33 cellular contexts compared by ENCODE assay signal in the genomic region with DNA sequence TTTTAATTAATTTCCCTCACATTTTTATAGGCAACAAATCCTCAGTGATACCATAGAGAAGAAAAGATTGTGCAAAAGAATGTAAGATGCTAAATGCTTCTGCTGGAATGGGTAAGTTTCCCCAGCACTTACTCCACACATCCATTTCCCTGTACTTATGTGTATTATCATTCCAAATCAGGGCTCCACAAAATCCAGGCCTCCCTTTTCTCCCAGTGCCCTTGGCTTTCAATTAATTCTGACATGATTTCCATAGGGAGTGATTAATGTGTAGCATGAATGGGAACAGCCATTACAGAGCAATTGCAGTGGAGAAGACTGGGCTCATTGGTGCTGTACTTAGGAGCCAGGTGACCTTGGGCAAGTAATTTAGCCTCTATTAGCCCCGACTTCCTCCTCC.
"Had no signal": no experiment of that assay in that cellular context is flagged by ENCODE, and none has a peak within 500 bp of the region (broad histone marks: within the 10 kb centered on the region; RNA-seq: fewer than 3 reads in every experiment).

No MANE protein-coding gene starts in this region.

- H3K27ac Mint-ChIP-seq: activated B cell treated with CpG ODN at 0.5 μM for 24 hours; activated CD4-positive, alpha-beta memory T cell treated with anti-CD3 and anti-CD28 coated beads for 36 hours; activated CD4-positive, alpha-beta T cell treated with anti-CD3 and anti-CD28 coated beads, Interleukin-2, amount 10 ng/mL, durations not matched to agents 24 days and 14 days; activated CD8-positive, alpha-beta T cell treated with anti-CD3 and anti-CD28 coated beads for 36 hours; activated naive CD4-positive, alpha-beta T cell treated with anti-CD3 and anti-CD28 coated beads for 36 hours; activated naive CD4-positive, alpha-beta T cell treated with anti-CD3 and anti-CD28 coated beads, Interleukin-2, amount 50 U/mL, for 72 hours; activated naive CD8-positive, alpha-beta T cell treated with anti-CD3 and anti-CD28 coated beads for 36 hours; activated T-cell treated with anti-CD3 and anti-CD28 coated beads, Interleukin-2, amount 50 U/mL, for 72 hours; activated T-helper 1 cell treated with anti-CD3 and anti-CD28 coated beads, Interleukin-12 subunit alpha, Interleukin-12 subunit beta, Interleukin-2, Interleukin-4 antibody, amounts not matched to agents 30 ng/mL and 10 ng/mL and 1 ng/mL, durations not matched to agents 14 hours and 24 hours and 36 hours; activated T-helper 17 cell treated with anti-CD3 and anti-CD28 coated beads, Interleukin-2, amount 50 U/mL, for 72 hours; T-helper 2 cell treated with Interferon-gamma antibody and Interleukin-4, amounts not matched to agents 5 μg/mL and 100 μg/mL, for 36 hours had no signal

- H3K36me3 Mint-ChIP-seq: activated CD4-positive, alpha-beta memory T cell treated with anti-CD3 and anti-CD28 coated beads for 36 hours; activated naive CD4-positive, alpha-beta T cell treated with anti-CD3 and anti-CD28 coated beads, Interleukin-2, amount 50 U/mL, for 72 hours; activated naive CD8-positive, alpha-beta T cell treated with anti-CD3 and anti-CD28 coated beads for 36 hours had no signal

- H3K27me3 ChIP-seq: adrenal gland, body of pancreas, brain microvascular endothelial cell, breast epithelium had no signal

- H3K27me3 Mint-ChIP-seq: activated B cell treated with CpG ODN at 0.5 μM for 24 hours; activated CD4-positive, alpha-beta memory T cell treated with anti-CD3 and anti-CD28 coated beads for 36 hours; activated CD4-positive, alpha-beta T cell treated with anti-CD3 and anti-CD28 coated beads, Interleukin-2, amount 10 ng/mL, durations not matched to agents 24 days and 14 days; activated naive CD8-positive, alpha-beta T cell treated with anti-CD3 and anti-CD28 coated beads for 36 hours had no signal

- H3K4me3 Mint-ChIP-seq: activated B cell treated with CpG ODN at 0.5 μM for 24 hours; activated CD4-positive, alpha-beta memory T cell treated with anti-CD3 and anti-CD28 coated beads for 36 hours; activated CD4-positive, alpha-beta T cell treated with anti-CD3 and anti-CD28 coated beads, Interleukin-2, amount 10 ng/mL, durations not matched to agents 24 days and 14 days; activated CD8-positive, alpha-beta T cell treated with anti-CD3 and anti-CD28 coated beads for 36 hours; activated naive CD4-positive, alpha-beta T cell treated with anti-CD3 and anti-CD28 coated beads for 36 hours; activated naive CD8-positive, alpha-beta T cell treated with anti-CD3 and anti-CD28 coated beads for 36 hours; activated T-cell treated with anti-CD3 and anti-CD28 coated beads, Interleukin-2, amount 50 U/mL, for 4 hours; activated T-cell treated with anti-CD3 and anti-CD28 coated beads, Interleukin-2, amount 50 U/mL, for 72 hours; activated T-helper 1 cell treated with anti-CD3 and anti-CD28 coated beads, Interleukin-12 subunit alpha, Interleukin-12 subunit beta, Interleukin-2, Interleukin-4 antibody, amounts not matched to agents 30 ng/mL and 10 ng/mL and 1 ng/mL, durations not matched to agents 14 hours and 24 hours and 36 hours; activated T-helper 17 cell treated with anti-CD3 and anti-CD28 coated beads, Interleukin-2, amount 50 U/mL, for 72 hours; T-helper 2 cell treated with Interferon-gamma antibody and Interleukin-4, amounts not matched to agents 5 μg/mL and 100 μg/mL, for 36 hours had no signal

- H3K9me3 ChIP-seq: adrenal gland, body of pancreas, breast epithelium had no signal

- H3K4me3 ChIP-seq: adrenal gland, body of pancreas, breast epithelium had no signal

- H3K27ac ChIP-seq: adrenal gland, body of pancreas, brain microvascular endothelial cell, breast epithelium, VCaP had no signal

- H3K4me1 ChIP-seq: body of pancreas, breast epithelium had no signal

- H3K36me3 ChIP-seq: adrenal gland, brain microvascular endothelial cell, breast epithelium had no signal

- DNase-seq: activated B cell treated with CpG ODN at 0.5 μM for 24 hours; activated CD4-positive, alpha-beta memory T cell treated with anti-CD3 and anti-CD28 coated beads for 36 hours; activated CD4-positive, alpha-beta T cell treated with anti-CD3 and anti-CD28 coated beads for 4 hours; activated CD4-positive, alpha-beta T cell treated with anti-CD3 and anti-CD28 coated beads, Interleukin-2, amount 10 ng/mL, durations not matched to agents 24 days and 14 days; activated CD4-positive, alpha-beta T cell treated with anti-CD3 and anti-CD28 coated beads, Interleukin-2, amount 50 U/mL, for 1 hour; activated CD4-positive, alpha-beta T cell treated with anti-CD3 and anti-CD28 coated beads, Interleukin-2, amount 50 U/mL, for 4 hours; activated CD4-positive, CD25-positive, alpha-beta regulatory T cell treated with anti-CD3 and anti-CD28 coated beads, Interleukin-2, amount 50 U/mL, for 72 hours; activated CD8-positive, alpha-beta memory T cell treated with anti-CD3 and anti-CD28 coated beads, Interleukin-2, amount 50 U/mL, for 4 hours; activated CD8-positive, alpha-beta T cell treated with anti-CD3 and anti-CD28 coated beads for 36 hours; activated effector memory CD4-positive, alpha-beta T cell treated with anti-CD3 and anti-CD28 coated beads, Interleukin-2, amount 50 U/mL, for 16 hours; activated gamma-delta T cell treated with Interleukin-2 at 50 U/mL for 16 hours; activated naive CD4-positive, alpha-beta T cell; activated naive CD4-positive, alpha-beta T cell treated with anti-CD3 and anti-CD28 coated beads for 36 hours; activated naive CD4-positive, alpha-beta T cell treated with anti-CD3 and anti-CD28 coated beads, Interleukin-2, amount 50 U/mL, for 16 hours; activated naive CD8-positive, alpha-beta T cell treated with anti-CD3 and anti-CD28 coated beads for 36 hours; activated T-cell treated with anti-CD3 and anti-CD28 coated beads for 4 hours; activated T-cell treated with anti-CD3 and anti-CD28 coated beads, Interleukin-2, amount 50 U/mL, for 1 hour; activated T-cell treated with anti-CD3 and anti-CD28 coated beads, Interleukin-2, amount 50 U/mL, for 4 hours; activated T-cell treated with anti-CD3 and anti-CD28 coated beads, Interleukin-2, amount 50 U/mL, for 72 hours; adrenal gland; amniotic stem cell; aorta; body of pancreas; brain microvascular endothelial cell; central memory CD4-positive, alpha-beta T cell; T-helper 2 cell; T-helper 9 cell had no signal

- H3K9me3 Mint-ChIP-seq: activated B cell treated with CpG ODN at 0.5 μM for 24 hours; activated CD4-positive, alpha-beta memory T cell treated with anti-CD3 and anti-CD28 coated beads for 36 hours; activated CD4-positive, alpha-beta T cell treated with anti-CD3 and anti-CD28 coated beads, Interleukin-2, amount 10 ng/mL, durations not matched to agents 24 days and 14 days; activated CD8-positive, alpha-beta T cell treated with anti-CD3 and anti-CD28 coated beads for 36 hours; activated naive CD4-positive, alpha-beta T cell treated with anti-CD3 and anti-CD28 coated beads for 36 hours; activated naive CD4-positive, alpha-beta T cell treated with anti-CD3 and anti-CD28 coated beads, Interleukin-2, amount 50 U/mL, for 72 hours; activated naive CD8-positive, alpha-beta T cell treated with anti-CD3 and anti-CD28 coated beads for 36 hours; activated T-cell treated with anti-CD3 and anti-CD28 coated beads, Interleukin-2, amount 50 U/mL, for 4 hours; activated T-cell treated with anti-CD3 and anti-CD28 coated beads, Interleukin-2, amount 50 U/mL, for 72 hours; activated T-helper 1 cell treated with anti-CD3 and anti-CD28 coated beads, Interleukin-12 subunit alpha, Interleukin-12 subunit beta, Interleukin-2, Interleukin-4 antibody, amounts not matched to agents 30 ng/mL and 10 ng/mL and 1 ng/mL, durations not matched to agents 14 hours and 24 hours and 36 hours; activated T-helper 17 cell treated with anti-CD3 and anti-CD28 coated beads, Interleukin-2, amount 50 U/mL, for 72 hours; T-helper 2 cell treated with Interferon-gamma antibody and Interleukin-4, amounts not matched to agents 5 μg/mL and 100 μg/mL, for 36 hours had no signal

- ATAC-seq: activated CD8-positive, alpha-beta T cell treated with anti-CD3 and anti-CD28 coated beads for 36 hours; activated naive CD4-positive, alpha-beta T cell treated with anti-CD3 and anti-CD28 coated beads, Interleukin-2, amount 50 U/mL, for 72 hours; activated T-cell treated with anti-CD3 and anti-CD28 coated beads, Interleukin-2, amount 50 U/mL, for 4 hours; activated T-cell treated with anti-CD3 and anti-CD28 coated beads, Interleukin-2, amount 50 U/mL, for 72 hours; activated T-helper 17 cell treated with anti-CD3 and anti-CD28 coated beads, Interleukin-2, amount 50 U/mL, for 72 hours; body of pancreas had no signal
